17 cellular contexts compared by ENCODE assay signal in the genomic region with DNA sequence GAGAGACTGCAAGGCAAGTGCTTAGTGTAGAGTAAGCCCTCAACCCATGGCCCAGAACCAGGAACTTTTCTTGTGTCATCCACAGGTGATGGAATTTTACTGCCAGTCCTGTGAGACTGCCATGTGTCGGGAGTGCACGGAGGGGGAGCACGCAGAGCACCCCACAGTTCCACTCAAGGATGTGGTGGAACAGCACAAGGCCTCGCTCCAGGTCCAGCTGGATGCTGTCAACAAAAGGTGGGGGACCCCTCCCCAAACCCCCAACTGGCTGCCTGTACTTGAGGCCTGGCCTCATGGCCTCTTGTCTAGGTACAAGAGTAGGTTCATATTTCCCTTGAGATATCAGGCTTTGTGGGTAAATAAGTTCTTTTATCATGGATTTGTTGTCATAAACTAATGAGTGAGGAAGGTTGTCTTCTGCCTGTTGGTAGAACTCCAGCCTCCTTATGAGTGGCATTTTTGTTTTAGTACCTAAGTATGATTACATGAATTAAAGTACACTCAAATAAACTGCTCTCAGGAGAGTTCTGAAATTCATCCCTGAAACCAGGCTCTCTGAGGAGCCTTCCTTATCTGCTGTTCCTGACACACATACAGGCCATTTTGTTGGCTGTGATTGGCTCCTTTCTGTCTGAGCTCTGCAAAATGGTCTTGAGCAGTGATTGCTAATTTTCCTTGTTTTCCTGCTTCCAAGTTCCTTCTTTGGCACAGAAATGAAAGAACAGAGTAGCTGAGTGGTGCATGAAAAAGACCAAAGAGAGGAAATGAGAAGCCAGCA. TPM values are rescaled to one million over a fixed set of nuclear protein-coding genes. Genes with fewer than 3 reads are reported as not detected.
DNase-seq lines count a peak whose midpoint lies in the region; ATAC-seq and TF ChIP-seq lines count a peak whose summit lies in the region.
"Had no signal": no experiment of that assay in that cellular context is flagged by ENCODE, and none has a peak within 500 bp of the region (broad histone marks: within the 10 kb centered on the region; RNA-seq: fewer than 3 reads in every experiment).

No MANE protein-coding gene starts in this region.

- H3K18ac ChIP-seq in mesenchymal stem cell (ENCODE audit: low read depth in 1 of 2, low read length in 2 of 2) = no peak overlapping the region

- H3K4ac ChIP-seq in mesenchymal stem cell (ENCODE audit: low read depth in 1 of 2, low read length in 2 of 2) = no peak overlapping the region

- peaks cover 37% of the 10 kb centered on the region for H3K36me3 ChIP-seq in left ventricle myocardium inferior
- H3K36me3 ChIP-seq in mesenchymal stem cell (ENCODE audit: control insufficient read depth in 1 of 2, insufficient read depth in 2 of 2, low read depth in 1 of 2, low read length in 2 of 2) = peaks cover 16 to 55% of the 10 kb centered on the region in 2 experiments

- peak overlapping the region; percentile 81 for H3K27ac Mint-ChIP-seq in type B pancreatic cell
- H3K27ac Mint-ChIP-seq in stimulated activated effector memory CD8-positive, alpha-beta T cell treated with anti-CD3 and anti-CD28 coated beads, Interleukin-12 subunit alpha, Interleukin-12 subunit beta, amount 100 ng/mL, for 72 hours = no peak overlapping the region

- H3K27me3 Mint-ChIP-seq in type B pancreatic cell = no peaks in the 10 kb centered on the region

- H3K27me3 ChIP-seq in left ventricle myocardium inferior (ENCODE audit: low read depth) (no peaks in the 10 kb centered on the region), dorsolateral prefrontal cortex (no peaks in the 10 kb centered on the region), mesenchymal stem cell (ENCODE audit: control insufficient read depth in 1 of 2, insufficient read depth in 1 of 2, low read length in 2 of 2) (no peaks in the 10 kb centered on the region)
- H3K27me3 ChIP-seq: BLaER1 treated with 17β-estradiol and CSF1 and Interleukin-3, amounts not matched to agents 10 nM and 100 nM had no signal

- ATAC-seq in left cardiac atrium = peak; percentile 21 to 59
- no peak for ATAC-seq in stimulated activated effector memory CD8-positive, alpha-beta T cell treated with anti-CD3 and anti-CD28 coated beads, Interleukin-12 subunit alpha, Interleukin-12 subunit beta, amount 100 ng/mL, for 72 hours

- no peak overlapping the region for H2BK15ac ChIP-seq in mesenchymal stem cell (ENCODE audit: low read depth, poor library complexity, severe bottlenecking)

- H3K14ac ChIP-seq in mesenchymal stem cell (ENCODE audit: low read length in 2 of 2) = no peak overlapping the region

- H3K23ac ChIP-seq in mesenchymal stem cell (ENCODE audit: low read length in 2 of 2) = no peak overlapping the region

- no peak overlapping the region for H2BK120ac ChIP-seq in mesenchymal stem cell (ENCODE audit: low read depth, low read length)

- no peak overlapping the region for H3K9ac ChIP-seq in mesenchymal stem cell (ENCODE audit: low read length)
- H3K9ac ChIP-seq: BLaER1 treated with 17β-estradiol and CSF1 and Interleukin-3, amounts not matched to agents 10 nM and 100 nM had no signal

- no peak overlapping the region for H2AFZ ChIP-seq in mesenchymal stem cell (ENCODE audit: low read depth, low read length)

- DNase-seq in left cardiac atrium = no peak
- DNase-seq in left ventricle myocardium inferior = no peak
- DNase-seq in dorsolateral prefrontal cortex = no peak
- DNase-seq in mesenchymal stem cell = no peak
- no peak for DNase-seq in type B pancreatic cell (ENCODE audit: extremely low spot score, unreplicated experiment)
- no peak for DNase-seq in stimulated activated effector memory CD8-positive, alpha-beta T cell treated with anti-CD3 and anti-CD28 coated beads, Interleukin-12 subunit alpha, Interleukin-12 subunit beta, amount 100 ng/mL, for 72 hours (ENCODE audit: low spot score in 2 of 2)
- DNase-seq in NCI-H526 treated with DMSO at 0.1 percent for 48 hours (lab: John Stamatoyannopoulos, UW) = no peak
- DNase-seq in NCI-H748 (lab: John Stamatoyannopoulos, UW; ENCODE audit: unreplicated experiment) = no peak
- DNase-seq: DND-41, GOT3, NCI-H187, NCI-H2171, NCI-H446, NCI-H748 treated with DMSO at 0.1 percent for 48 hours, OCI-M1, RPMI8226 had no signal

- peak overlapping the region; percentile 42 for H4K8ac ChIP-seq in mesenchymal stem cell (ENCODE audit: low read length)

- no peak overlapping the region for H2BK12ac ChIP-seq in mesenchymal stem cell (ENCODE audit: low read length in 2 of 2)

- peaks cover 3% of the 10 kb centered on the region for H3K79me1 ChIP-seq in mesenchymal stem cell (replicated peaks; ENCODE audit: low read length, poor library complexity, severe bottlenecking)

- H3K4me3 ChIP-seq in left ventricle myocardium inferior = no peak overlapping the region
- H3K4me3 ChIP-seq in dorsolateral prefrontal cortex = no peak overlapping the region
- no peak overlapping the region for H3K4me3 ChIP-seq in mesenchymal stem cell (ENCODE audit: insufficient read depth in 1 of 2, low read depth in 1 of 2, low read length in 2 of 2)
- H3K4me3 ChIP-seq: BLaER1 treated with 17β-estradiol and CSF1 and Interleukin-3, amounts not matched to agents 10 nM and 100 nM had no signal

- H3K4me2 ChIP-seq in mesenchymal stem cell (ENCODE audit: low read length, poor library complexity, severe bottlenecking) = no peak overlapping the region

- peak overlapping the region; percentile 23 for H3K4me3 Mint-ChIP-seq in type B pancreatic cell
- no peak overlapping the region for H3K4me3 Mint-ChIP-seq in stimulated activated effector memory CD8-positive, alpha-beta T cell treated with anti-CD3 and anti-CD28 coated beads, Interleukin-12 subunit alpha, Interleukin-12 subunit beta, amount 100 ng/mL, for 72 hours

- H3K9me3 Mint-ChIP-seq in type B pancreatic cell = peaks cover 6% of the 10 kb centered on the region
- no peaks in the 10 kb centered on the region for H3K9me3 Mint-ChIP-seq in stimulated activated effector memory CD8-positive, alpha-beta T cell treated with anti-CD3 and anti-CD28 coated beads, Interleukin-12 subunit alpha, Interleukin-12 subunit beta, amount 100 ng/mL, for 72 hours

- H3K9me3 ChIP-seq in left ventricle myocardium inferior (replicated peaks) = peaks cover 8% of the 10 kb centered on the region
- H3K9me3 ChIP-seq in mesenchymal stem cell (ENCODE audit: control insufficient read depth, low read length) = peaks cover 9% of the 10 kb centered on the region

- no peak overlapping the region for H2AK5ac ChIP-seq in mesenchymal stem cell (ENCODE audit: low read length, severe bottlenecking)

- H3K4me1 ChIP-seq in left ventricle myocardium inferior (peaks cover 30% of the 10 kb centered on the region), mesenchymal stem cell (ENCODE audit: control insufficient read depth, insufficient read depth, low read depth, low read length) (peaks cover 10% of the 10 kb centered on the region)

- peaks cover 15% of the 10 kb centered on the region for H3K4me1 Mint-ChIP-seq in type B pancreatic cell (ENCODE audit: unreplicated experiment)
- no peaks in the 10 kb centered on the region for H3K4me1 Mint-ChIP-seq in stimulated activated effector memory CD8-positive, alpha-beta T cell treated with anti-CD3 and anti-CD28 coated beads, Interleukin-12 subunit alpha, Interleukin-12 subunit beta, amount 100 ng/mL, for 72 hours

- H4K91ac ChIP-seq in mesenchymal stem cell (ENCODE audit: low read length) = peak overlapping the region; percentile 7

- intact Hi-C loops in left cardiac atrium (cut with DNase I) = no loop called here
- intact Hi-C loops in left ventricle myocardium inferior (cut with micrococcal nuclease) = no loop called here
- intact Hi-C loops in dorsolateral prefrontal cortex (cut with DNase I) = no loop called here

- no peak overlapping the region for H2BK5ac ChIP-seq in mesenchymal stem cell (ENCODE audit: low read depth, low read length, poor library complexity, severe bottlenecking)

- no peak overlapping the region for H3K27ac ChIP-seq in left ventricle myocardium inferior (replicated peaks)
- H3K27ac ChIP-seq in dorsolateral prefrontal cortex = peak overlapping the region in 48 of 59 donors; percentile 2 to 84 (median 46)
- H3K27ac ChIP-seq in mesenchymal stem cell (ENCODE audit: low read length, poor library complexity, severe bottlenecking) = no peak overlapping the region
- H3K27ac ChIP-seq: BLaER1 treated with 17β-estradiol and CSF1 and Interleukin-3, amounts not matched to agents 10 nM and 100 nM had no signal

- 98% methylated on average over 4 of the region's 4 CpGs for WGBS in mesenchymal stem cell

- H3K36me3 Mint-ChIP-seq in type B pancreatic cell = peaks cover 48% of the 10 kb centered on the region
- H3K36me3 Mint-ChIP-seq in stimulated activated effector memory CD8-positive, alpha-beta T cell treated with anti-CD3 and anti-CD28 coated beads, Interleukin-12 subunit alpha, Interleukin-12 subunit beta, amount 100 ng/mL, for 72 hours = no peaks in the 10 kb centered on the region

- no peak for TF ChIP-seq CTCF in left ventricle myocardium inferior (IDR thresholded peaks at IDR 0.05; ENCODE audit: borderline replicate concordance)
- no peak for TF ChIP-seq CTCF in dorsolateral prefrontal cortex (IDR thresholded peaks at IDR 0.05 in 54 of 56, conservative IDR thresholded peaks at IDR 0.05 in 2 of 56; ENCODE audit: low read depth in 1 of 56, partially characterized antibody in 56 of 56)
- TF ChIP-seq CTCF in type B pancreatic cell (conservative IDR thresholded peaks at IDR 0.05) = no peak

RNA-seq across cellular contexts. Expression of a gene that starts 51.4 kb away (rescaled TPM):
- total RNA-seq in left cardiac atrium (under 1 TPM in 1 of 2 donors, not detected in 1; 0.62 TPM), left ventricle myocardium inferior (0.38 TPM), dorsolateral prefrontal cortex (1 to 10 TPM in 72 of 120 experiments, under 1 TPM in 24, not detected in 24; 0.51 to 6.0 (median 1.5) TPM), type B pancreatic cell (ENCODE audit: low replicate concordance) (3.8 and 15.2 TPM in 2 replicates)
- polyA plus RNA-seq in mesenchymal stem cell (2013, experiment 1 of 2) = 1.9 TPM
- polyA plus RNA-seq in mesenchymal stem cell (2013, experiment 2 of 2) = 2.6 TPM

Comparison
In these comparisons a context has a peak if more than half of its experiments do, and no peak if none do; other contexts are left out.
1. H3K27ac ChIP-seq: peak in dorsolateral prefrontal cortex (48 of 59); none in left ventricle myocardium inferior (single experiment) and mesenchymal stem cell (single experiment).